ENCODE assay signal across 1 cellular context in genomic region chr2:166468124-166469024, GRCh38.
TF ChIP-seq lines count a peak whose summit lies in the region.

No MANE protein-coding gene starts in this region.

TF ChIP-seq in SK-N-SH treated with all-trans-retinoic acid at 6 μM for 48 hours, 23 proteins besides CTCF, POLR2A, EP300 and RAD21:
- no peak for TF ChIP-seq CSDC2 (CRISPR knock-in tag; IDR thresholded peaks at IDR 0.05)
- TF ChIP-seq ESRRG (CRISPR knock-in tag; IDR thresholded peaks at IDR 0.05): no peak
- TF ChIP-seq ZNF565 (CRISPR knock-in tag; conservative IDR thresholded peaks at IDR 0.05; ENCODE audit: low read depth): no peak
- TF ChIP-seq RARB (CRISPR knock-in tag; IDR thresholded peaks at IDR 0.05): no peak
- no peak for TF ChIP-seq GLIS3 (CRISPR knock-in tag; IDR thresholded peaks at IDR 0.05)
- no peak for TF ChIP-seq CSRNP3 (CRISPR knock-in tag; IDR thresholded peaks at IDR 0.05)
- no peak for TF ChIP-seq TCF4 (CRISPR knock-in tag; IDR thresholded peaks at IDR 0.05; ENCODE audit: borderline replicate concordance)
- no peak for TF ChIP-seq TOX (CRISPR knock-in tag; IDR thresholded peaks at IDR 0.05; ENCODE audit: borderline replicate concordance)
- TF ChIP-seq ISL1 (CRISPR knock-in tag; IDR thresholded peaks at IDR 0.05): no peak
- no peak for TF ChIP-seq CREB5 (CRISPR knock-in tag; IDR thresholded peaks at IDR 0.05; ENCODE audit: low read depth)
- TF ChIP-seq ZFP3 (CRISPR knock-in tag; IDR thresholded peaks at IDR 0.05): no peak
- no peak for TF ChIP-seq ZNF70 (CRISPR knock-in tag; IDR thresholded peaks at IDR 0.05)
- TF ChIP-seq ZC3H10 (CRISPR knock-in tag; IDR thresholded peaks at IDR 0.05): no peak
- no peak for TF ChIP-seq TSHZ2 (CRISPR knock-in tag; IDR thresholded peaks at IDR 0.05)
- TF ChIP-seq ARNTL (CRISPR knock-in tag; IDR thresholded peaks at IDR 0.05; ENCODE audit: borderline replicate concordance, low read depth): no peak
- no peak for TF ChIP-seq ZNF8 (CRISPR knock-in tag; IDR thresholded peaks at IDR 0.05)
TF ChIP-seq in SK-N-SH treated with all-trans-retinoic acid at 6 μM for 48 hours: peak in this region for 0.
